1 cellular context compared by ENCODE assay signal in genomic region chr5:72082048-72082447, GRCh38.
TF ChIP-seq lines count a peak whose summit lies in the region.

No MANE protein-coding gene starts in this region.

TF ChIP-seq in WTC11, 78 proteins besides CTCF, POLR2A, EP300 and RAD21 (continued from another document):
- TF ChIP-seq ERG (CRISPR knock-in tag; IDR thresholded peaks at IDR 0.05) (no peak), OVOL2 (CRISPR knock-in tag; IDR thresholded peaks at IDR 0.05; ENCODE audit: borderline replicate concordance) (no peak), PRDM15 (CRISPR knock-in tag; IDR thresholded peaks at IDR 0.05) (no peak), ZNF219 (CRISPR knock-in tag; IDR thresholded peaks at IDR 0.05; ENCODE audit: borderline replicate concordance) (no peak), EMX1 (CRISPR knock-in tag; IDR thresholded peaks at IDR 0.05) (no peak), MYBL2 (CRISPR knock-in tag; IDR thresholded peaks at IDR 0.05) (no peak)
